1 cellular context compared by ENCODE assay signal in genomic region chr12:8948711-8949524, GRCh38.
TF ChIP-seq lines count a peak whose summit lies in the region.

No MANE protein-coding gene starts in this region.

TF ChIP-seq in HEK293, 187 proteins besides CTCF, POLR2A, EP300 and RAD21 (continued from another document):
- TF ChIP-seq ZFP37 (tag by site-specific recombination; IDR thresholded peaks at IDR 0.05), result peak; percentile 61; the same call in 1 of the 2 replicates
- no peak; the same call in 1 of the 2 replicates for TF ChIP-seq ZNF692 (tag by site-specific recombination; IDR thresholded peaks at IDR 0.05)
- 0 out of 2 replicates have a peak, but pooled peaks have one; percentile 18 for TF ChIP-seq PBX3 (CRISPR knock-in tag; IDR thresholded peaks at IDR 0.05)
- TF ChIP-seq ZNF677 (tag by site-specific recombination; IDR thresholded peaks at IDR 0.05), result no peak
- 0 out of 2 replicates have a peak, but pooled peaks have one; percentile 22 for TF ChIP-seq INSM2 (tag by site-specific recombination; IDR thresholded peaks at IDR 0.05)
- TF ChIP-seq YY2 (tag by site-specific recombination; IDR thresholded peaks at IDR 0.05), result peak; percentile 7; the same call in 1 of the 2 replicates
- 0 out of 2 replicates have a peak, but pooled peaks have one; percentile 4 for TF ChIP-seq EGR2 (tag by site-specific recombination; IDR thresholded peaks at IDR 0.05; ENCODE audit: low read depth)
- TF ChIP-seq ZNF76 (tag by site-specific recombination; IDR thresholded peaks at IDR 0.05; ENCODE audit: borderline replicate concordance, low read depth), result peak; percentile 25; the same call in 1 of the 2 replicates
- TF ChIP-seq ZNF48 (tag by site-specific recombination; IDR thresholded peaks at IDR 0.05), result no peak
- TF ChIP-seq ZNF660 (tag by site-specific recombination; IDR thresholded peaks at IDR 0.05), result 0 out of 2 replicates have a peak, but pooled peaks have one; percentile 57
- TF ChIP-seq PRDM10 (tag by site-specific recombination; IDR thresholded peaks at IDR 0.05), result peak; percentile 63; the same call in 1 of the 2 replicates
- peak; percentile 75 for TF ChIP-seq PRDM1 (tag by site-specific recombination; IDR thresholded peaks at IDR 0.05)
- 0 out of 2 replicates have a peak, but pooled peaks have one; percentile 57 for TF ChIP-seq ZNF501 (tag by site-specific recombination; IDR thresholded peaks at IDR 0.05)
